ENCODE assay signal across 8 cellular contexts in the genomic region with DNA sequence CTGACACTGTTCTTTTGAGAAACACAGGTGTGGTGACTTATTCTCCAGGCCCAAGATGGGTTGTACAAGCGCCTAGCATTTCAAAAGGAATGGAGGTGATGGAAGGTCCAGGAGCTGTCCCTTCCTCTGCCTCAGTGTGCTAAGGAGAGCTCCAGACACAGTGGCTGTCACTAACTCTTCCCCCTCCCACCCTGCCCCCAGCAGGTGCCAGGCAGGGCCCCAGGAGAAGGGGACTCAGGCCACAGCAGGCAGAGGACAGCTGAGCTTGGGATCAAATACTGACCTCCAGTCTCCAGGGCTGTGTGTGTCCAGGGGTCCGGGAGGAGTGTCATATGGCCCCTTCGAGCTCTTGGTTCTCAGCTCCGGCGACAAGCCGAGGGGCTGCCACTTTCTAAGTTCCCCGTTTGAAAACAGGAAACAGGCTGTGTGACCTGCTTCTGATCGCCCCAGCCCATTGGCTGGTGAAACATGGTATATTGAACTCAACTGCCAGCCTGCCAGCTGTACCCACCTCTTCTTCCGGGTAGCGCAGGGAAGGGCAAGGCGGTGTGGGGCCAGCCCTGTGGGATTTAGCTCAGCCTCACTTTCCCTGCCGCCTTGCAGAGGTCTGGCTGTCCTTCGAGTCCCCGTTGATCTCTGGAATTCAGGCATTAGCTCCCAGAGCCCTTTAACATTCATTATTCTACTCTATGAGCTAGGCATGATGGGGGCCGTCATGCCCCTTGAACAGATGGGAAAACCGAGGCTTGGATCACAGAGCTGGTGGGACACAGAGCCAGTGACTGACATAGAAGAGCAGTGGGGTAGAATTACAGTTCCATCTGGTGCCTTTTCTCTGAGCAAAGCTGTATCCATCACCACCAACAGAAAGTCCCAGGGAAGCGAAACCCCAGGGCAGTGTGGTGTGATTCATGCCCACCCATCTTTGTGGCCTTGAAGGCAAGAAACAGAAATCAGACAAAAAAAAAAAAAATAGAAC. TPM values are rescaled to one million over a fixed set of nuclear protein-coding genes. Genes with fewer than 3 reads are reported as not detected.
DNase-seq lines count a peak whose midpoint lies in the region; ATAC-seq lines count a peak whose summit lies in the region.

Gene SNX20, minus strand, starts transcription at position 406 of the 979 bp plus-strand sequence. CDS start 3,786 bp downstream, outside the sequence.

- intact Hi-C loops in T-helper 2 cell treated with Interferon-gamma antibody and Interleukin-4, amounts not matched to agents 100 ng/mL and 5 ng/mL, for 36 hours (cut with micrococcal nuclease) = loop anchor here (1.0 to 5.0 kb wide), 5 partner anchors 14 to 526 kb away; partner anchors contain the start of genes ADCY7 and NKD1
- intact Hi-C loops in dendritic cell treated with granulocyte-macrophage colony-stimulating factor and Interleukin-4, amounts not matched to agents 40 ng/mL and 50 ng/mL, for 4 days (cut with micrococcal nuclease) = loop anchor here (2.0 kb wide), 1 partner anchor 14 kb away; no protein-coding TSS in a partner anchor

- no peaks in the 10 kb centered on the region for H3K27me3 Mint-ChIP-seq in dendritic cell treated with granulocyte-macrophage colony-stimulating factor and Interleukin-4, amounts not matched to agents 40 ng/mL and 50 ng/mL, for 4 days

- H3K36me3 Mint-ChIP-seq in dendritic cell treated with granulocyte-macrophage colony-stimulating factor and Interleukin-4, amounts not matched to agents 40 ng/mL and 50 ng/mL, for 4 days (ENCODE audit: low read depth) = peaks cover 44% of the 10 kb centered on the region

- H3K9me3 Mint-ChIP-seq in dendritic cell treated with granulocyte-macrophage colony-stimulating factor and Interleukin-4, amounts not matched to agents 40 ng/mL and 50 ng/mL, for 4 days = no peaks in the 10 kb centered on the region

- H3K4me1 Mint-ChIP-seq in dendritic cell treated with granulocyte-macrophage colony-stimulating factor and Interleukin-4, amounts not matched to agents 40 ng/mL and 50 ng/mL, for 4 days (ENCODE audit: low read depth) = peaks cover 79% of the 10 kb centered on the region

- H3K27ac Mint-ChIP-seq in dendritic cell treated with granulocyte-macrophage colony-stimulating factor and Interleukin-4, amounts not matched to agents 40 ng/mL and 50 ng/mL, for 4 days = peak within 1 kb of the TSS; percentile 90

- DNase-seq in stimulated activated CD4-positive, alpha-beta T cell treated with anti-CD3 and anti-CD28 coated beads, Interleukin-1b, Interleukin-23, amount 100 ng/mL, for 4 hours (ENCODE audit: low read depth in 2 of 2) = peak; percentile 33 to 51
- DNase-seq in HT-29 (ENCODE audit: low spot score) (no peak), HUDEP-2 (lab: John Stamatoyannopoulos, UW; ENCODE audit: unreplicated experiment in 76 of 76) (no peak), retina (no peak)

- H3K4me3 Mint-ChIP-seq in dendritic cell treated with granulocyte-macrophage colony-stimulating factor and Interleukin-4, amounts not matched to agents 40 ng/mL and 50 ng/mL, for 4 days = peak within 1 kb of the TSS; percentile 90

- ATAC-seq in GM18867 (IDR thresholded peaks at IDR 0.05; ENCODE audit: unreplicated experiment) (peak; percentile 75), HG03045 (IDR thresholded peaks at IDR 0.05; ENCODE audit: unreplicated experiment) (peak; percentile 49)

RNA-seq across cellular contexts. Expression of gene SNX20, which starts in this region (rescaled TPM):
- 67.4 and 69.7 TPM in 2 replicates for total RNA-seq in T-helper 2 cell treated with Interferon-gamma antibody and Interleukin-4, amounts not matched to agents 100 ng/mL and 5 ng/mL, for 36 hours
- total RNA-seq in HT-29 (2014; rRNA removed; shearing (Covaris generic)) = 0.23 TPM in 1 of 2 replicates, not detected in the other

Comparison
In these comparisons a context has a peak if more than half of its experiments do, and no peak if none do; other contexts are left out.
1. RNA of gene SNX20 (total RNA-seq): 67.4 to 69.7 TPM in T-helper 2 cell treated with Interferon-gamma antibody and Interleukin-4, amounts not matched to agents 100 ng/mL and 5 ng/mL, for 36 hours; 0.23 TPM in HT-29; every median in the first group is over 10 times any median in the second.
2. DNase-seq: peak in stimulated activated CD4-positive, alpha-beta T cell treated with anti-CD3 and anti-CD28 coated beads, Interleukin-1b, Interleukin-23, amount 100 ng/mL, for 4 hours (2 of 2); none in HT-29 (single experiment), HUDEP-2 (0 of 76) and retina (single experiment).